18 cellular contexts compared by ENCODE assay signal in the genomic region with DNA sequence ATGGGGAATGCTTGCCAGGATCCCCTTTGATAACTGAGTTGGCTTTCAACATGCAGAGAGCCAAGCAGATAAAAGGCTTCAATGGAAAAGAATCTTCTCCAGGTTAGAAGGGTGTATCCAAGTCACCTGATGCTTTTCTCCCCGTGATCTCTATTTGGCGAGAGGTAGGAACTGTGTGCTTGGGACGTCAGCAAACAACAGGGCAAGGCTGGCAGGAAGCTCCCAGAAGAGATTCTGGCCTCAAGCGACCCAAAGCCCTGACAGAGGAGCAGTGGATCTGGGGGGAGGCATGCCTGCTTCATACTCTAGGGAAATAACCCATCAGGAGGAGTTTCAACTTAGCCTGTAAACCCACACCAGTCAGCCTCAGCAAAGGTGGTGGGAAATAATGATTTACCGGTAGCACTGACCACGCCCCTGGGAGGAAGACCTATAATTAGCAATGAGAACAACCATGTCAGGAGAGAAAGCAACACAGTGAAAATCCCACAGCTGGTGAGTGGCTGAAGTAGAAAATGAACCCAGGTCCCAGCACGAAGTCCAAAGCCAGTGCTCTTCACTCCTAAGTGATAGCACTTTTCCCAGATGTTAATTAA.
DNase-seq lines count a peak whose midpoint lies in the region; ATAC-seq and TF ChIP-seq lines count a peak whose summit lies in the region.
"Had no signal": no experiment of that assay in that cellular context is flagged by ENCODE, and none has a peak within 500 bp of the region (broad histone marks: within the 10 kb centered on the region; RNA-seq: fewer than 3 reads in every experiment).

No MANE protein-coding gene starts in this region.

- H3K9me3 Mint-ChIP-seq in activated T-cell treated with anti-CD3 and anti-CD28 coated beads, Interleukin-2, amount 50 U/mL, for 4 hours: no peaks in the 10 kb centered on the region
- H3K9me3 Mint-ChIP-seq: CD4-positive, CD25-positive, alpha-beta regulatory T cell; neural progenitor cell had no signal

- no peak overlapping the region for H3K9ac ChIP-seq in muscle layer of colon (ENCODE audit: low read length)
- H3K9ac ChIP-seq: neural progenitor cell had no signal

- no peaks in the 10 kb centered on the region for H3K36me3 Mint-ChIP-seq in activated T-cell treated with anti-CD3 and anti-CD28 coated beads, Interleukin-2, amount 50 U/mL, for 4 hours (ENCODE audit: insufficient read depth)
- H3K36me3 Mint-ChIP-seq: CD4-positive, CD25-positive, alpha-beta regulatory T cell; neural progenitor cell had no signal

- H3K27me3 ChIP-seq in muscle layer of colon (ENCODE audit: control insufficient read depth in 1 of 2, insufficient read depth in 2 of 2, low read length in 2 of 2): no peaks in the 10 kb centered on the region
- H3K27me3 ChIP-seq in vagina: no peaks in the 10 kb centered on the region
- H3K27me3 ChIP-seq: neural progenitor cell, Peyer's patch had no signal

- no peak for TF ChIP-seq POLR2A in vagina (IDR thresholded peaks at IDR 0.05)

- intact Hi-C loops in vagina (cut with DNase I): no loop called here

- no peaks in the 10 kb centered on the region for H3K9me3 ChIP-seq in muscle layer of colon (ENCODE audit: low read length)
- H3K9me3 ChIP-seq in vagina: no peaks in the 10 kb centered on the region
- H3K9me3 ChIP-seq: Peyer's patch had no signal

- no peaks in the 10 kb centered on the region for H3K36me3 ChIP-seq in muscle layer of colon (ENCODE audit: insufficient read depth, low read length)
- H3K36me3 ChIP-seq in vagina: no peaks in the 10 kb centered on the region
- H3K36me3 ChIP-seq: neural progenitor cell, Peyer's patch had no signal

- H3K27ac ChIP-seq in muscle layer of colon (ENCODE audit: low read depth, low read length): peak overlapping the region; percentile 49
- H3K27ac ChIP-seq in vagina: no peak overlapping the region
- H3K27ac ChIP-seq: 22Rv1, neural progenitor cell, Peyer's patch had no signal

- H3K4me1 ChIP-seq in muscle layer of colon (ENCODE audit: insufficient read depth, low read length) (peaks cover 6% of the 10 kb centered on the region), vagina (no peaks in the 10 kb centered on the region)
- H3K4me1 ChIP-seq: neural progenitor cell, Peyer's patch had no signal

- H3K27me3 Mint-ChIP-seq in activated T-cell treated with anti-CD3 and anti-CD28 coated beads, Interleukin-2, amount 50 U/mL, for 4 hours (ENCODE audit: low read depth): peaks cover 13% of the 10 kb centered on the region

- TF ChIP-seq CTCF in vagina (IDR thresholded peaks at IDR 0.05): no peak

- DNase-seq in DMS 273 (lab: John Stamatoyannopoulos, UW; ENCODE audit: unreplicated experiment) (peak; percentile 18), DMS 273 treated with DMSO at 0.1 percent for 48 hours (lab: John Stamatoyannopoulos, UW) (no peak), NCI-H748 (lab: John Stamatoyannopoulos, UW; ENCODE audit: unreplicated experiment) (peak; percentile 95), vagina (ENCODE audit: extremely low spot score in 2 of 2) (no peak)
- no peak for DNase-seq in activated T-cell treated with anti-CD3 and anti-CD28 coated beads, Interleukin-2, amount 50 U/mL, for 4 hours
- DNase-seq in activated CD4-positive, alpha-beta T cell treated with anti-CD3 and anti-CD28 coated beads, Interleukin-2, amount 50 U/mL, for 4 hours: no peak
- DNase-seq: activated CD8-positive, alpha-beta memory T cell treated with anti-CD3 and anti-CD28 coated beads for 24 hours; anterior cingulate cortex; CD4-positive, CD25-positive, alpha-beta regulatory T cell; foreskin melanocyte; NCI-H1092 treated with DMSO at 0.1 percent for 48 hours; NCI-H510A treated with DMSO at 0.1 percent for 48 hours; Peyer's patch; stimulated activated CD4-positive, alpha-beta T cell treated with anti-CD3 and anti-CD28 coated beads, Interleukin-1b, Interleukin-23, amount 100 ng/mL, for 48 hours had no signal

- no peak overlapping the region for H3K4me3 Mint-ChIP-seq in activated T-cell treated with anti-CD3 and anti-CD28 coated beads, Interleukin-2, amount 50 U/mL, for 4 hours
- H3K4me3 Mint-ChIP-seq: CD4-positive, CD25-positive, alpha-beta regulatory T cell; neural progenitor cell had no signal

- no peaks in the 10 kb centered on the region for H3K4me1 Mint-ChIP-seq in activated T-cell treated with anti-CD3 and anti-CD28 coated beads, Interleukin-2, amount 50 U/mL, for 4 hours (ENCODE audit: low read depth)
- H3K4me1 Mint-ChIP-seq: neural progenitor cell had no signal

- ATAC-seq in GM21737 (IDR thresholded peaks at IDR 0.05; ENCODE audit: unreplicated experiment): peak; percentile 59
- no peak for ATAC-seq in activated T-cell treated with anti-CD3 and anti-CD28 coated beads, Interleukin-2, amount 50 U/mL, for 4 hours

- H3K4me3 ChIP-seq in muscle layer of colon (ENCODE audit: low read depth in 1 of 2, low read length in 2 of 2): no peak overlapping the region
- H3K4me3 ChIP-seq in vagina: no peak overlapping the region
- H3K4me3 ChIP-seq: neural progenitor cell, Peyer's patch had no signal

Comparison
In these comparisons a context has a peak if more than half of its experiments do, and no peak if none do; other contexts are left out.
1. DNase-seq: peak in DMS 273 (single experiment) and NCI-H748 (single experiment); none in DMS 273 treated with DMSO at 0.1 percent for 48 hours (single experiment), activated T-cell treated with anti-CD3 and anti-CD28 coated beads, Interleukin-2, amount 50 U/mL, for 4 hours (single experiment), vagina (0 of 2) and activated CD4-positive, alpha-beta T cell treated with anti-CD3 and anti-CD28 coated beads, Interleukin-2, amount 50 U/mL, for 4 hours (0 of 2).